9 cellular contexts compared by ENCODE assay signal in genomic region chr1:10415211-10415930, GRCh38. TPM values are rescaled to one million over a fixed set of nuclear protein-coding genes. Genes with fewer than 3 reads are reported as not detected.
DNase-seq lines count a peak whose midpoint lies in the region; ATAC-seq, FAIRE-seq and TF ChIP-seq lines count a peak whose summit lies in the region.
"Had no signal": no experiment of that assay in that cellular context is flagged by ENCODE, and none has a peak within 500 bp of the region (broad histone marks: within the 10 kb centered on the region; RNA-seq: fewer than 3 reads in every experiment).

No MANE protein-coding gene starts in this region.

- no peaks in the 10 kb centered on the region for H3K27me3 Mint-ChIP-seq in astrocyte (ENCODE audit: low read depth, unreplicated experiment)

- H3K36me3 ChIP-seq in astrocyte (ENCODE audit: insufficient read depth, low read length) (peaks cover 65% of the 10 kb centered on the region), HepG2 (replicated peaks in 1 of 2; ENCODE audit: control insufficient read depth in 1 of 2, insufficient read depth in 2 of 2, low read length in 2 of 2) (peaks cover 26 to 86% of the 10 kb centered on the region in 2 experiments)

- H3K27me3 ChIP-seq in AG04450 (ENCODE audit: control insufficient read depth, insufficient read depth, low read length) (no peaks in the 10 kb centered on the region), astrocyte (ENCODE audit: insufficient read depth, low read length) (no peaks in the 10 kb centered on the region), HepG2 (ENCODE audit: control insufficient read depth in 1 of 2, insufficient read depth in 2 of 2, low read length in 2 of 2) (no peaks in the 10 kb centered on the region)

- H3K79me2 ChIP-seq in astrocyte (ENCODE audit: insufficient read depth, low read length) (no peaks in the 10 kb centered on the region), HepG2 (ENCODE audit: insufficient read depth, low read length) (no peaks in the 10 kb centered on the region)

- in situ Hi-C loops in HepG2 (cut with HindIII; ENCODE audit: extremely low pct_ligation_motif_present, low pct_unique_long_range_greater_than_20kb) = no loop called here

- intact Hi-C loops in HepG2 (cut with micrococcal nuclease; ENCODE audit: unreplicated experiment) = no loop called here

- TF ChIP-seq EP300 in HepG2 (IDR thresholded peaks at IDR 0.05; ENCODE audit: low read depth in 2 of 2, low read length in 2 of 2) (no peak), HepG2 (CRISPR knock-in tag; IDR thresholded peaks at IDR 0.05; ENCODE audit: borderline replicate concordance) (no peak)

- BruUV-seq in HepG2 (replicated peaks; lab: Mats Ljungman, UMichigan) = no TSS peak

- H4K20me1 ChIP-seq in astrocyte (ENCODE audit: insufficient read depth, low read length) = peaks cover 8% of the 10 kb centered on the region
- H4K20me1 ChIP-seq in HepG2 (ENCODE audit: insufficient read depth, low read length) = no peaks in the 10 kb centered on the region

- FAIRE-seq in astrocyte (lab: Jason Lieb, UNC) = no peak
- peak; percentile 15 for FAIRE-seq in HepG2 (lab: Jason Lieb, UNC)

- no peak for TF ChIP-seq RAD21 in HepG2 (CRISPR knock-in tag; IDR thresholded peaks at IDR 0.05)

- 87% methylated on average over 6 of the region's 6 CpGs for WGBS in HepG2 (ENCODE audit: low lambda C conversion rate)

- H3K4me3 Mint-ChIP-seq in astrocyte (ENCODE audit: unreplicated experiment) = no peak overlapping the region
- H3K4me3 Mint-ChIP-seq: activated T-cell treated with anti-CD3 and anti-CD28 coated beads, Interleukin-2, amount 50 U/mL, for 4 hours had no signal

- TF ChIP-seq CTCF in AG04450 (IDR thresholded peaks at IDR 0.05; ENCODE audit: low read depth, low read length) (no peak), astrocyte (IDR thresholded peaks at IDR 0.05; ENCODE audit: insufficient read depth, low read depth, low read length) (no peak), HepG2 (CRISPR knock-in tag; IDR thresholded peaks at IDR 0.05) (no peak)

- no peaks in the 10 kb centered on the region for H3K9me3 Mint-ChIP-seq in astrocyte (ENCODE audit: unreplicated experiment)
- H3K9me3 Mint-ChIP-seq: activated T-cell treated with anti-CD3 and anti-CD28 coated beads, Interleukin-2, amount 50 U/mL, for 4 hours had no signal

- ATAC-seq in HepG2 (no peak), HG02885 (IDR thresholded peaks at IDR 0.05; ENCODE audit: poor library complexity, unreplicated experiment) (no peak), GM18870 (IDR thresholded peaks at IDR 0.05; ENCODE audit: unreplicated experiment) (no peak), HG03565 (IDR thresholded peaks at IDR 0.05; ENCODE audit: unreplicated experiment) (no peak), GM21528 (IDR thresholded peaks at IDR 0.05; ENCODE audit: low FRiP score, unreplicated experiment) (no peak)

- H3K4me2 ChIP-seq in astrocyte (ENCODE audit: low read length) (no peak overlapping the region), HepG2 (ENCODE audit: low read depth, low read length) (no peak overlapping the region)

- peaks cover 6% of the 10 kb centered on the region for H3K4me1 Mint-ChIP-seq in astrocyte (ENCODE audit: low read depth, unreplicated experiment)

- DNase-seq in AG04450 (ENCODE audit: low read depth, low spot score) (peak; percentile 76), KG1 (lab: John Stamatoyannopoulos, UW) (peak; percentile 93), astrocyte (ENCODE audit: low read depth) (peak; percentile 58), HepG2 (ENCODE audit: low spot score) (peak; percentile 24)
- DNase-seq: activated T-cell treated with anti-CD3 and anti-CD28 coated beads, Interleukin-2, amount 50 U/mL, for 4 hours had no signal

- H2AFZ ChIP-seq in astrocyte (ENCODE audit: low read depth, low read length) (no peak overlapping the region), HepG2 (ENCODE audit: low read length) (no peak overlapping the region)

- POLR2A ChIA-PET in AG04450 (lab: Yijun Ruan, JAX) (interaction anchor here (1.0 to 2.9 kb wide), 7 partner anchors 9 to 205 kb away, joined by 4 to 10 read pairs (median 6); partner anchors contain the start of genes KIF1B and PGD), HepG2 (lab: Yijun Ruan, JAX) (no interaction called here)

- no peak for TF ChIP-seq POLR2A in HepG2 (IDR thresholded peaks at IDR 0.05; ENCODE audit: insufficient read depth in 1 of 2, low read depth in 2 of 2, low read length in 2 of 2)

- peak overlapping the region; percentile 75 for H3K27ac ChIP-seq in AG04450 (ENCODE audit: low read depth, low read length)
- peak overlapping the region; percentile 10 for H3K27ac ChIP-seq in astrocyte (ENCODE audit: low read depth, low read length)
- peak overlapping the region; percentile 14 for H3K27ac ChIP-seq in HepG2 (ENCODE audit: extremely low read length, insufficient read depth, low read length)

- H3K9ac ChIP-seq in astrocyte (ENCODE audit: low read length) (peak overlapping the region; percentile 9), HepG2 (ENCODE audit: insufficient read depth, low read depth, low read length) (no peak overlapping the region)

- CTCF ChIA-PET in AG04450 (lab: Charles Lee) (interaction anchor here (0.9 to 1.7 kb wide), 3 partner anchors 12 to 38 kb away, joined by 3 to 7 read pairs (median 3); partner anchors contain the start of gene CENPS), HepG2 (lab: Yijun Ruan, JAX; ENCODE audit: low intra/inter-chr PET ratio, low total read pairs) (no interaction called here)

- H3K4me3 ChIP-seq in AG04450 (ENCODE audit: low read depth, low read length) (no peak overlapping the region), astrocyte (ENCODE audit: insufficient read depth, low read depth, low read length) (no peak overlapping the region), HepG2 (replicated peaks in 1 of 3; ENCODE audit: insufficient read depth in 1 of 3, low read depth in 2 of 3, low read length in 3 of 3) (no peak overlapping the region)

- H3K4me1 ChIP-seq in astrocyte (ENCODE audit: insufficient read depth, low read length) (no peaks in the 10 kb centered on the region), HepG2 (ENCODE audit: insufficient read depth, low read length) (no peaks in the 10 kb centered on the region)

- H3K9me3 ChIP-seq in AG04450 (ENCODE audit: control insufficient read depth, insufficient read depth, low read length) = no peaks in the 10 kb centered on the region
- H3K9me3 ChIP-seq in astrocyte (ENCODE audit: insufficient read depth, low read depth, low read length) = no peaks in the 10 kb centered on the region
- H3K9me3 ChIP-seq in HepG2 (ENCODE audit: low read length) = no peaks in the 10 kb centered on the region

- peaks cover 27% of the 10 kb centered on the region for H3K36me3 Mint-ChIP-seq in astrocyte (ENCODE audit: low read depth, unreplicated experiment)

- H3K27ac Mint-ChIP-seq in astrocyte (ENCODE audit: unreplicated experiment) = peak overlapping the region; percentile 96

RNA-seq across cellular contexts. Expression of gene CENPS, which starts 14.9 kb away (rescaled TPM):
- 10.5 and 11.4 TPM in 2 replicates for polyA plus RNA-seq in AG04450 (2011; rRNA removed)
- polyA minus RNA-seq in AG04450 (2011; rRNA and poly(A)+ RNA removed) = 3.0 and 3.7 TPM in 2 replicates
- total RNA-seq in astrocyte = 9.0 and 10.2 TPM in 2 replicates
- 22.0 and 24.9 TPM in 2 replicates for total RNA-seq in HepG2 (2016; rRNA removed; fragmentation: Illumina TruSeq; extraction: Trizol)
- total RNA-seq in HepG2 (2016; cell fraction: cytosol; rRNA removed; fragmentation: Illumina TruSeq; extraction: Trizol; ENCODE audit: low read depth) = 32.3 and 41.2 TPM in 2 replicates
- 18.1 and 23.2 TPM in 2 replicates for total RNA-seq in HepG2 (2016; cell fraction: insoluble cytoplasmic fraction; rRNA removed; fragmentation: Illumina TruSeq; extraction: Trizol)
- total RNA-seq in HepG2 (2016; cell fraction: membrane; rRNA removed; fragmentation: Illumina TruSeq; extraction: Trizol) = 41.4 and 43.7 TPM in 2 replicates
- total RNA-seq in HepG2 (2016; cell fraction: nucleus; rRNA removed; fragmentation: Illumina TruSeq; extraction: Trizol) = 8.1 and 10.8 TPM in 2 replicates
- polyA plus RNA-seq in HepG2 (2011; rRNA removed) = 2.9 and 3.3 TPM in 2 replicates
- polyA plus RNA-seq in HepG2 (2011; cell fraction: cytosol; rRNA removed) = 3.8 and 4.5 TPM in 2 replicates
- polyA plus RNA-seq in HepG2 (2011; cell fraction: nucleus; rRNA removed) = 2.8 and 3.7 TPM in 2 replicates
- 5.0 and 10.5 TPM in 2 replicates for polyA plus RNA-seq in HepG2 (2012)
- polyA plus RNA-seq in HepG2 (2016; cell fraction: cytosol; fragmentation: Illumina TruSeq; extraction: Trizol; ENCODE audit: low read depth) = 49.6 and 69.4 TPM in 2 replicates
- 33.2 and 38.1 TPM in 2 replicates for polyA plus RNA-seq in HepG2 (2016; cell fraction: insoluble cytoplasmic fraction; fragmentation: Illumina TruSeq; extraction: Trizol; ENCODE audit: low read depth)
- polyA plus RNA-seq in HepG2 (2016; cell fraction: membrane; fragmentation: Illumina TruSeq; extraction: Trizol; ENCODE audit: low read depth) = 55.5 and 60.0 TPM in 2 replicates
- polyA plus RNA-seq in HepG2 (2016; cell fraction: nucleus; fragmentation: Illumina TruSeq; extraction: Trizol; ENCODE audit: insufficient read depth, low read depth) = 17.3 and 17.4 TPM in 2 replicates
- polyA minus RNA-seq in HepG2 (2011; rRNA and poly(A)+ RNA removed; ENCODE audit: low replicate concordance) = 5.9 and 8.9 TPM in 2 replicates
- polyA minus RNA-seq in HepG2 (2011; cell fraction: cytosol; rRNA and poly(A)+ RNA removed) = 1.5 and 2.0 TPM in 2 replicates
- 1.0 and 3.9 TPM in 2 replicates for polyA minus RNA-seq in HepG2 (2011; cell fraction: nucleus; rRNA and poly(A)+ RNA removed)

RNA-seq across cellular contexts. Expression of gene PGD, which starts 16.5 kb away (rescaled TPM):
- polyA plus RNA-seq in AG04450 (2011; rRNA removed) (155 and 233 TPM in 2 replicates), HepG2 (2011; rRNA removed) (64.8 and 67.5 TPM in 2 replicates)
- 211 and 249 TPM in 2 replicates for polyA minus RNA-seq in AG04450 (2011; rRNA and poly(A)+ RNA removed)
- total RNA-seq in astrocyte (187 and 224 TPM in 2 replicates), HepG2 (2016; rRNA removed; fragmentation: Illumina TruSeq; extraction: Trizol) (210 and 242 TPM in 2 replicates)
- total RNA-seq in HepG2 (2016; cell fraction: cytosol; rRNA removed; fragmentation: Illumina TruSeq; extraction: Trizol; ENCODE audit: low read depth) = 63.5 and 72.1 TPM in 2 replicates
- 212 TPM in 2 replicates for total RNA-seq in HepG2 (2016; cell fraction: insoluble cytoplasmic fraction; rRNA removed; fragmentation: Illumina TruSeq; extraction: Trizol)
- 131 and 149 TPM in 2 replicates for total RNA-seq in HepG2 (2016; cell fraction: membrane; rRNA removed; fragmentation: Illumina TruSeq; extraction: Trizol)
- 134 TPM in 2 replicates for total RNA-seq in HepG2 (2016; cell fraction: nucleus; rRNA removed; fragmentation: Illumina TruSeq; extraction: Trizol)
- polyA plus RNA-seq in HepG2 (2011; cell fraction: cytosol; rRNA removed) = 60.1 and 64.5 TPM in 2 replicates
- 37.3 and 39.4 TPM in 2 replicates for polyA plus RNA-seq in HepG2 (2011; cell fraction: nucleus; rRNA removed)
- 112 and 139 TPM in 2 replicates for polyA plus RNA-seq in HepG2 (2012)
- 80.6 and 88.6 TPM in 2 replicates for polyA plus RNA-seq in HepG2 (2016; cell fraction: cytosol; fragmentation: Illumina TruSeq; extraction: Trizol; ENCODE audit: low read depth)
- polyA plus RNA-seq in HepG2 (2016; cell fraction: insoluble cytoplasmic fraction; fragmentation: Illumina TruSeq; extraction: Trizol; ENCODE audit: low read depth) = 270 and 293 TPM in 2 replicates
- 132 and 155 TPM in 2 replicates for polyA plus RNA-seq in HepG2 (2016; cell fraction: membrane; fragmentation: Illumina TruSeq; extraction: Trizol; ENCODE audit: low read depth)
- 206 and 219 TPM in 2 replicates for polyA plus RNA-seq in HepG2 (2016; cell fraction: nucleus; fragmentation: Illumina TruSeq; extraction: Trizol; ENCODE audit: insufficient read depth, low read depth)
- 119 and 158 TPM in 2 replicates for polyA minus RNA-seq in HepG2 (2011; rRNA and poly(A)+ RNA removed; ENCODE audit: low replicate concordance)
- polyA minus RNA-seq in HepG2 (2011; cell fraction: cytosol; rRNA and poly(A)+ RNA removed) = 59.4 and 61.6 TPM in 2 replicates
- polyA minus RNA-seq in HepG2 (2011; cell fraction: nucleus; rRNA and poly(A)+ RNA removed) = 35.2 and 45.2 TPM in 2 replicates

RNA-seq across cellular contexts. Expression of gene CORT, which starts 34.5 kb away (rescaled TPM):
- polyA plus RNA-seq in AG04450 (2011; rRNA removed) (not detected in 2 replicates), HepG2 (2011; rRNA removed) (0.08 and 0.11 TPM in 2 replicates)
- polyA minus RNA-seq in AG04450 (2011; rRNA and poly(A)+ RNA removed) = not detected in 2 replicates
- total RNA-seq in astrocyte (0.23 and 0.29 TPM in 2 replicates), HepG2 (2016; rRNA removed; fragmentation: Illumina TruSeq; extraction: Trizol) (0.62 TPM in 1 of 2 replicates, not detected in the other)
- not detected in 2 replicates for total RNA-seq in HepG2 (2016; cell fraction: cytosol; rRNA removed; fragmentation: Illumina TruSeq; extraction: Trizol; ENCODE audit: low read depth)
- 0.61 TPM in 1 of 2 replicates, not detected in the other for total RNA-seq in HepG2 (2016; cell fraction: insoluble cytoplasmic fraction; rRNA removed; fragmentation: Illumina TruSeq; extraction: Trizol)
- 0.15 and 0.21 TPM in 2 replicates for total RNA-seq in HepG2 (2016; cell fraction: membrane; rRNA removed; fragmentation: Illumina TruSeq; extraction: Trizol)
- total RNA-seq in HepG2 (2016; cell fraction: nucleus; rRNA removed; fragmentation: Illumina TruSeq; extraction: Trizol) = 0.78 and 1.1 TPM in 2 replicates
- polyA plus RNA-seq in HepG2 (2011; cell fraction: cytosol; rRNA removed) = 0.08 and 0.09 TPM in 2 replicates
- 0.24 and 0.29 TPM in 2 replicates for polyA plus RNA-seq in HepG2 (2011; cell fraction: nucleus; rRNA removed)
- 0.31 and 0.40 TPM in 2 replicates for polyA plus RNA-seq in HepG2 (2012)
- 0.11 and 0.46 TPM in 2 replicates for polyA plus RNA-seq in HepG2 (2016; cell fraction: cytosol; fragmentation: Illumina TruSeq; extraction: Trizol; ENCODE audit: low read depth)
- 0.50 TPM in 1 of 2 replicates, not detected in the other for polyA plus RNA-seq in HepG2 (2016; cell fraction: insoluble cytoplasmic fraction; fragmentation: Illumina TruSeq; extraction: Trizol; ENCODE audit: low read depth)
- polyA plus RNA-seq in HepG2 (2016; cell fraction: membrane; fragmentation: Illumina TruSeq; extraction: Trizol; ENCODE audit: low read depth) = 0.21 and 0.36 TPM in 2 replicates
- 0.81 and 1.9 TPM in 2 replicates for polyA plus RNA-seq in HepG2 (2016; cell fraction: nucleus; fragmentation: Illumina TruSeq; extraction: Trizol; ENCODE audit: insufficient read depth, low read depth)
- polyA minus RNA-seq in HepG2 (2011; rRNA and poly(A)+ RNA removed; ENCODE audit: low replicate concordance) = not detected in 2 replicates
- not detected in 2 replicates for polyA minus RNA-seq in HepG2 (2011; cell fraction: cytosol; rRNA and poly(A)+ RNA removed)
- 0.39 TPM in 1 of 2 replicates, not detected in the other for polyA minus RNA-seq in HepG2 (2011; cell fraction: nucleus; rRNA and poly(A)+ RNA removed)

RNA-seq across cellular contexts. Expression of gene DFFA, which starts 57.0 kb away (rescaled TPM):
- 33.6 and 35.3 TPM in 2 replicates for polyA plus RNA-seq in AG04450 (2011; rRNA removed)
- polyA minus RNA-seq in AG04450 (2011; rRNA and poly(A)+ RNA removed) = 27.2 and 30.3 TPM in 2 replicates
- 47.4 and 58.2 TPM in 2 replicates for total RNA-seq in astrocyte
- total RNA-seq in HepG2 (2016; rRNA removed; fragmentation: Illumina TruSeq; extraction: Trizol) = 33.9 and 44.6 TPM in 2 replicates
- 8.8 and 9.5 TPM in 2 replicates for total RNA-seq in HepG2 (2016; cell fraction: cytosol; rRNA removed; fragmentation: Illumina TruSeq; extraction: Trizol; ENCODE audit: low read depth)
- 34.8 and 45.3 TPM in 2 replicates for total RNA-seq in HepG2 (2016; cell fraction: insoluble cytoplasmic fraction; rRNA removed; fragmentation: Illumina TruSeq; extraction: Trizol)
- total RNA-seq in HepG2 (2016; cell fraction: membrane; rRNA removed; fragmentation: Illumina TruSeq; extraction: Trizol) = 18.7 and 19.6 TPM in 2 replicates
- 14.0 and 17.3 TPM in 2 replicates for total RNA-seq in HepG2 (2016; cell fraction: nucleus; rRNA removed; fragmentation: Illumina TruSeq; extraction: Trizol)
- polyA plus RNA-seq in HepG2 (2011; rRNA removed) = 16.5 and 16.6 TPM in 2 replicates
- 12.9 and 13.7 TPM in 2 replicates for polyA plus RNA-seq in HepG2 (2011; cell fraction: cytosol; rRNA removed)
- polyA plus RNA-seq in HepG2 (2011; cell fraction: nucleus; rRNA removed) = 5.9 and 7.7 TPM in 2 replicates
- 10.7 and 12.2 TPM in 2 replicates for polyA plus RNA-seq in HepG2 (2012)
- polyA plus RNA-seq in HepG2 (2016; cell fraction: cytosol; fragmentation: Illumina TruSeq; extraction: Trizol; ENCODE audit: low read depth) = 6.5 and 6.7 TPM in 2 replicates
- polyA plus RNA-seq in HepG2 (2016; cell fraction: insoluble cytoplasmic fraction; fragmentation: Illumina TruSeq; extraction: Trizol; ENCODE audit: low read depth) = 32.4 and 33.3 TPM in 2 replicates
- polyA plus RNA-seq in HepG2 (2016; cell fraction: membrane; fragmentation: Illumina TruSeq; extraction: Trizol; ENCODE audit: low read depth) = 10.4 and 10.6 TPM in 2 replicates
- 20.0 and 20.1 TPM in 2 replicates for polyA plus RNA-seq in HepG2 (2016; cell fraction: nucleus; fragmentation: Illumina TruSeq; extraction: Trizol; ENCODE audit: insufficient read depth, low read depth)
- polyA minus RNA-seq in HepG2 (2011; rRNA and poly(A)+ RNA removed; ENCODE audit: low replicate concordance) = 36.7 and 57.5 TPM in 2 replicates
- polyA minus RNA-seq in HepG2 (2011; cell fraction: cytosol; rRNA and poly(A)+ RNA removed) = 10.2 and 11.0 TPM in 2 replicates
- 11.3 and 12.9 TPM in 2 replicates for polyA minus RNA-seq in HepG2 (2011; cell fraction: nucleus; rRNA and poly(A)+ RNA removed)

RNA-seq across cellular contexts. Expression of gene PEX14, which starts 59.4 kb away (rescaled TPM):
- polyA plus RNA-seq in AG04450 (2011; rRNA removed) = 6.6 and 7.7 TPM in 2 replicates
- polyA minus RNA-seq in AG04450 (2011; rRNA and poly(A)+ RNA removed) = 5.5 and 7.5 TPM in 2 replicates
- 23.1 and 23.3 TPM in 2 replicates for total RNA-seq in astrocyte
- total RNA-seq in HepG2 (2016; rRNA removed; fragmentation: Illumina TruSeq; extraction: Trizol) = 5.9 and 9.9 TPM in 2 replicates
- total RNA-seq in HepG2 (2016; cell fraction: cytosol; rRNA removed; fragmentation: Illumina TruSeq; extraction: Trizol; ENCODE audit: low read depth) = 5.4 and 5.5 TPM in 2 replicates
- 6.0 and 11.1 TPM in 2 replicates for total RNA-seq in HepG2 (2016; cell fraction: insoluble cytoplasmic fraction; rRNA removed; fragmentation: Illumina TruSeq; extraction: Trizol)
- total RNA-seq in HepG2 (2016; cell fraction: membrane; rRNA removed; fragmentation: Illumina TruSeq; extraction: Trizol) = 6.6 and 8.1 TPM in 2 replicates
- total RNA-seq in HepG2 (2016; cell fraction: nucleus; rRNA removed; fragmentation: Illumina TruSeq; extraction: Trizol) = 11.8 and 16.0 TPM in 2 replicates
- 6.3 and 6.5 TPM in 2 replicates for polyA plus RNA-seq in HepG2 (2011; rRNA removed)
- polyA plus RNA-seq in HepG2 (2011; cell fraction: cytosol; rRNA removed) = 5.8 and 7.7 TPM in 2 replicates
- polyA plus RNA-seq in HepG2 (2011; cell fraction: nucleus; rRNA removed) = 22.7 and 25.4 TPM in 2 replicates
- 10.8 and 15.1 TPM in 2 replicates for polyA plus RNA-seq in HepG2 (2012)
- polyA plus RNA-seq in HepG2 (2016; cell fraction: cytosol; fragmentation: Illumina TruSeq; extraction: Trizol; ENCODE audit: low read depth) = 3.9 and 4.0 TPM in 2 replicates
- 8.3 and 10.4 TPM in 2 replicates for polyA plus RNA-seq in HepG2 (2016; cell fraction: insoluble cytoplasmic fraction; fragmentation: Illumina TruSeq; extraction: Trizol; ENCODE audit: low read depth)
- 5.7 and 6.2 TPM in 2 replicates for polyA plus RNA-seq in HepG2 (2016; cell fraction: membrane; fragmentation: Illumina TruSeq; extraction: Trizol; ENCODE audit: low read depth)
- 25.5 and 27.0 TPM in 2 replicates for polyA plus RNA-seq in HepG2 (2016; cell fraction: nucleus; fragmentation: Illumina TruSeq; extraction: Trizol; ENCODE audit: insufficient read depth, low read depth)
- polyA minus RNA-seq in HepG2 (2011; rRNA and poly(A)+ RNA removed; ENCODE audit: low replicate concordance) = 7.0 and 10.1 TPM in 2 replicates
- 5.2 and 5.5 TPM in 2 replicates for polyA minus RNA-seq in HepG2 (2011; cell fraction: cytosol; rRNA and poly(A)+ RNA removed)
- polyA minus RNA-seq in HepG2 (2011; cell fraction: nucleus; rRNA and poly(A)+ RNA removed) = 15.8 and 20.3 TPM in 2 replicates

Comparison
In these comparisons a context has a peak if more than half of its experiments do, and no peak if none do; other contexts are left out.
1. DNase-seq: peak in every context shown above with its lines; median percentile 93 in KG1; 76 in AG04450; 58 in astrocyte; 24 in HepG2.
2. H3K27ac ChIP-seq: peak in every context shown above with its lines; median percentile 75 in AG04450; 14 in HepG2; 10 in astrocyte.